Comparison of ENCODE assay signal across 16 cellular contexts in the genomic region with DNA sequence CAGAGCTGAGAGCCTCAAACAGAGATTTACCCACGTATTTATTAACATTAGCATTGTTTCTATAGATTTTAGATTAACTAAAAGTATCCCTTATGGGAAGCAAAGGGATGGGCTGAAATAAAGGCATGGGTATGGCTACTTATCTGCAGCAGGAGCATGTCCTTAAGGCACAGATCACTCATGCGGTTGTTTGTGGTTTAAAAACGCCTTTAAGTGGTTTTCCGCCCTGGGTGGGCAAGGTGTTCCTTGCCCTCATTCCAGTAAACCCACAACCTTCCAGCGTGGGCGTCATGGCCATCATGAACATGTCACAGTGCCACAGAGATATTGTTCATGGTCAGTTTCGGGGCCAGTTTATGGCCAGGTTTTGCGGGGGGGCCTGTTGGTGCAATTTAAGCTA. TPM values are rescaled to one million over a fixed set of nuclear protein-coding genes. Genes with fewer than 3 reads are reported as not detected.
"Had no signal": no experiment of that assay in that cellular context is flagged by ENCODE, and none has a peak within 500 bp of the region (broad histone marks: within the 10 kb centered on the region; RNA-seq: fewer than 3 reads in every experiment).

No MANE protein-coding gene starts in this region.

RNA-seq across cellular contexts. Expression of gene IGSF23, which starts 18.2 kb away (rescaled TPM):
- total RNA-seq: naive thymus-derived CD4-positive, alpha-beta T cell; natural killer cell; occipital lobe; osteoblast; prostate gland; right cardiac atrium; sigmoid colon; smooth muscle cell; spleen; suprapubic skin; transverse colon; upper lobe of right lung; urinary bladder; uterus had no signal
- polyA plus RNA-seq: naive thymus-derived CD4-positive, alpha-beta T cell; neural cell; ovary; right cardiac atrium; sigmoid colon; smooth muscle cell; spleen; urinary bladder had no signal

RNA-seq across cellular contexts. Expression of gene CEACAM19, which starts 39.7 kb away (rescaled TPM):
- polyA plus RNA-seq: naive thymus-derived CD4-positive, alpha-beta T cell had no signal
